ENCODE assay signal across 13 cellular contexts in the genomic region with DNA sequence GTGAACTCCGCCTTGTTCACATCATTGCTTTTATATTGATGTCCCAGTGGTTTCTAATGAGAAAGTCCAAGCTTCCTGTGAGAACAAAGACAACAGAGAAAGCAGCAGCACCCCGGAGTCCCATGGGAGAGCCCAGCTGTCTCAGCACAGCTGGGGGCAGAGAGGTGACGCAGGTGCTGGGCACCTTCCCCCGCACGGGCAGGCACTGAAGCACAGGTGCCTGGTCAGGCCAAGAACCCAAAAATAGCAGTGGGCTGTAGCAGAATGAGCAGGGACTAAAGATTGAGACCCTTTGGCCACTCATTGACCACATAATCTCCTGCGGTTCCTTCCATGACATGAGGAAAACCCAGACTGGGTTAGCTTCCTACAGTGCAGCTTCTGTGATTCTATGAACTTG. TPM values are rescaled to one million over a fixed set of nuclear protein-coding genes. Genes with fewer than 3 reads are reported as not detected.
A peak's percentile ranks its signal among the peaks of the same experiment; 100 is the strongest.
DNase-seq lines count a peak whose midpoint lies in the region; ATAC-seq and TF ChIP-seq lines count a peak whose summit lies in the region.
"Had no signal": no experiment of that assay in that cellular context is flagged by ENCODE, and none has a peak within 500 bp of the region (broad histone marks: within the 10 kb centered on the region; RNA-seq: fewer than 3 reads in every experiment).

No MANE protein-coding gene starts in this region.

- CTCF ChIA-PET in A673 (lab: Charles Lee): no interaction called here

- no peak overlapping the region for H3K27ac ChIP-seq in A673 (ENCODE audit: low read depth, low read length, poor library complexity, severe bottlenecking)
- H3K27ac ChIP-seq in smooth muscle cell (ENCODE audit: low read depth): no peak overlapping the region

- H3K79me2 ChIP-seq in smooth muscle cell (ENCODE audit: low read depth): no peaks in the 10 kb centered on the region

- TF ChIP-seq CTCF in GM10266 (IDR thresholded peaks at IDR 0.05; ENCODE audit: control insufficient read depth, insufficient read depth, low read depth, missing control alignments) (no peak), GM20000 (IDR thresholded peaks at IDR 0.05; ENCODE audit: extremely low read depth, missing control alignments) (no peak), A673 (conservative IDR thresholded peaks at IDR 0.05; ENCODE audit: low read depth, low read length) (no peak), smooth muscle cell (IDR thresholded peaks at IDR 0.05; ENCODE audit: borderline replicate concordance, insufficient read depth, poor library complexity, severe bottlenecking) (no peak)

- peaks cover 5% of the 10 kb centered on the region for H3K9me3 ChIP-seq in A673 (ENCODE audit: low read depth, low read length, poor library complexity, severe bottlenecking)
- H3K9me3 ChIP-seq in smooth muscle cell (replicated peaks; ENCODE audit: low read depth): peaks cover 12% of the 10 kb centered on the region

- no peak overlapping the region for H3K9ac ChIP-seq in smooth muscle cell (ENCODE audit: low read depth)

- no peaks in the 10 kb centered on the region for H4K20me1 ChIP-seq in smooth muscle cell (ENCODE audit: low read depth)

- 94% methylated on average over 6 of the region's 6 CpGs for WGBS in smooth muscle cell (ENCODE audit: low lambda C conversion rate)

- POLR2A ChIA-PET in A673 (lab: Charles Lee; ENCODE audit: low non-redundant PET): no interaction called here

- H2AFZ ChIP-seq in smooth muscle cell (ENCODE audit: low read depth): no peak overlapping the region

- peak; percentile 65 for ATAC-seq in HG03045 (IDR thresholded peaks at IDR 0.05; ENCODE audit: unreplicated experiment)

- H3F3A ChIP-seq in smooth muscle cell (ENCODE audit: low read depth): no peaks in the 10 kb centered on the region

- H3K27me3 ChIP-seq in A673 (replicated peaks; ENCODE audit: insufficient read depth, low read depth, low read length, poor library complexity) (no peaks in the 10 kb centered on the region), smooth muscle cell (ENCODE audit: low read depth) (no peaks in the 10 kb centered on the region)

- DNase-seq in GM10266 (ENCODE audit: extremely low spot score) (peak; percentile 32), GM20000 (ENCODE audit: low spot score) (peak; percentile 33), NCI-H2107 treated with DMSO at 0.1 percent for 48 hours (lab: John Stamatoyannopoulos, UW; ENCODE audit: unreplicated experiment) (peak; percentile 92), medulla oblongata (ENCODE audit: extremely low spot score) (no peak), NCI-H187 (lab: John Stamatoyannopoulos, UW) (no peak), A673 (ENCODE audit: low spot score) (no peak), smooth muscle cell (lab: John Stamatoyannopoulos, UW; ENCODE audit: unreplicated experiment) (no peak)
- DNase-seq: activated naive CD4-positive, alpha-beta T cell treated with anti-CD3 and anti-CD28 coated beads, Interleukin-2, amount 10 ng/mL, durations not matched to agents 7 days and 5 days; dermis blood vessel endothelial cell; hypothalamus; IMR-90; naive B cell had no signal

- no peaks in the 10 kb centered on the region for H3K4me1 ChIP-seq in A673 (ENCODE audit: insufficient read depth, low read length, poor library complexity, severe bottlenecking)
- H3K4me1 ChIP-seq in smooth muscle cell (ENCODE audit: low read depth): peaks cover 5% of the 10 kb centered on the region

- no TSS peak for BruUV-seq in A673 (replicated peaks; lab: Mats Ljungman, UMichigan)

- H3K36me3 ChIP-seq in A673 (ENCODE audit: insufficient read depth, low read length, poor library complexity, severe bottlenecking) (peaks cover 4% of the 10 kb centered on the region), smooth muscle cell (ENCODE audit: low read depth) (peaks cover 21% of the 10 kb centered on the region)

- intact Hi-C loops in A673 (cut with micrococcal nuclease; ENCODE audit: unreplicated experiment): no loop called here

- no peak overlapping the region for H3K4me2 ChIP-seq in smooth muscle cell

- H3K4me3 ChIP-seq in A673 (ENCODE audit: low read depth, low read length, poor library complexity, severe bottlenecking): no peak overlapping the region
- no peak overlapping the region for H3K4me3 ChIP-seq in smooth muscle cell

RNA-seq across cellular contexts. Expression of a gene that starts 18.8 kb away (rescaled TPM):
- total RNA-seq in A673 (2021): 32.0 and 32.4 TPM in 2 replicates
- 17.1 and 20.4 TPM in 2 replicates for total RNA-seq in smooth muscle cell
- 23.5 and 26.3 TPM in 2 replicates for polyA plus RNA-seq in smooth muscle cell

RNA-seq across cellular contexts. Expression of a gene that starts 19.2 kb away (rescaled TPM):
- 102 and 111 TPM in 2 replicates for total RNA-seq in A673 (2021)
- total RNA-seq in smooth muscle cell: 29.3 and 33.6 TPM in 2 replicates
- polyA plus RNA-seq in smooth muscle cell: 34.4 and 58.3 TPM in 2 replicates

Comparison
In these comparisons a context has a peak if more than half of its experiments do, and no peak if none do; other contexts are left out.
1. DNase-seq: peak in GM10266 (single experiment), GM20000 (single experiment) and NCI-H2107 treated with DMSO at 0.1 percent for 48 hours (single experiment); none in medulla oblongata (single experiment), NCI-H187 (0 of 2), A673 (single experiment) and smooth muscle cell (single experiment).